ENCODE assay signal across 13 cellular contexts in the genomic region with DNA sequence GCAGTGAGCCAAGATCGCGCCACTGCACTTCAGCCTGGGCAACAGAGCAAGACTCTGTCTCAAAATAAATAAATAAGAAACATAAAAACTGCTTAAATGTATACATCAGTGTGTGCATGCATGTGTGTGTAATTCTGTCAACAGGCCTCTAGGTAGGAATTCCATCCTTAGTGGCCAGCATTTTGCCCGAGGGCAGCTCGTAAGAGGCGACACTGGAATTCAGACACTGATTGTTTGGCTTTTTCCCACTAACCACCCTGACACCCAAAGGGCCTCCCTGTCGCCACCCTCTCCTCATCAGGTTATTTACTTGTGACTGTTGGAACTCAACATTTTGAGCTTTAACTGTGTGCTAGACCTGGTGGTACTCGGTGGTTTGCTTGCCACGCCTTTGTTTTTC.
DNase-seq lines count a peak whose midpoint lies in the region; ATAC-seq and TF ChIP-seq lines count a peak whose summit lies in the region.
"Had no signal": no experiment of that assay in that cellular context is flagged by ENCODE, and none has a peak within 500 bp of the region (broad histone marks: within the 10 kb centered on the region; RNA-seq: fewer than 3 reads in every experiment).

No MANE protein-coding gene starts in this region.

- H3F3A ChIP-seq in PC-9 (ENCODE audit: insufficient read depth, low read depth), result no peaks in the 10 kb centered on the region

- H3K4me1 Mint-ChIP-seq in CD14-positive monocyte, result peaks cover 18% of the 10 kb centered on the region
- H3K4me1 Mint-ChIP-seq in activated naive CD8-positive, alpha-beta T cell treated with anti-CD3 and anti-CD28 coated beads for 36 hours, result no peaks in the 10 kb centered on the region

- POLR2A ChIA-PET in PC-9 (lab: Charles Lee; ENCODE audit: unreplicated experiment), result interaction anchor here (0.6 kb wide), 1 partner anchor 18 kb away, joined by 5 read pairs; no protein-coding TSS in a partner anchor

- H3K9me2 ChIP-seq in PC-9 (ENCODE audit: insufficient read depth), result no peaks in the 10 kb centered on the region

- no peak overlapping the region for H2AFZ ChIP-seq in PC-9

- H3K9me3 Mint-ChIP-seq in CD14-positive monocyte, result peaks cover 0 to 2% (median 0%) of the 10 kb centered on the region in 7 donors
- H3K9me3 Mint-ChIP-seq in activated naive CD8-positive, alpha-beta T cell treated with anti-CD3 and anti-CD28 coated beads for 36 hours, result no peaks in the 10 kb centered on the region
- H3K9me3 Mint-ChIP-seq: CD4-positive, alpha-beta T cell; HFFc6 had no signal

- TF ChIP-seq CTCF in CD14-positive monocyte (IDR thresholded peaks at IDR 0.05) (no peak), PC-9 (conservative IDR thresholded peaks at IDR 0.05) (no peak), neutrophil (IDR thresholded peaks at IDR 0.05) (no peak)

- H3K27me3 ChIP-seq in PC-9 (ENCODE audit: insufficient read depth, low read depth) (no peaks in the 10 kb centered on the region), neutrophil (no peaks in the 10 kb centered on the region)

- no peak overlapping the region for H3K27ac ChIP-seq in PC-9
- H3K27ac ChIP-seq in neutrophil, result peak overlapping the region; percentile 93
- H3K27ac ChIP-seq: 22Rv1, HL-60 had no signal

- no peaks in the 10 kb centered on the region for H3K27me3 Mint-ChIP-seq in CD14-positive monocyte (ENCODE audit: low read depth in 3 of 3)
- H3K27me3 Mint-ChIP-seq in activated naive CD8-positive, alpha-beta T cell treated with anti-CD3 and anti-CD28 coated beads for 36 hours, result no peaks in the 10 kb centered on the region
- H3K27me3 Mint-ChIP-seq: CD4-positive, alpha-beta T cell had no signal

- CTCF ChIA-PET in PC-9 (lab: Charles Lee), result no interaction called here

- peaks cover 45 to 61% of the 10 kb centered on the region in 2 donors for H3K36me3 Mint-ChIP-seq in CD14-positive monocyte
- peaks cover 3% of the 10 kb centered on the region for H3K36me3 Mint-ChIP-seq in activated naive CD8-positive, alpha-beta T cell treated with anti-CD3 and anti-CD28 coated beads for 36 hours

- H4K20me1 ChIP-seq in PC-9 (ENCODE audit: insufficient read depth), result no peaks in the 10 kb centered on the region

- no peaks in the 10 kb centered on the region for H3K36me3 ChIP-seq in PC-9 (ENCODE audit: low read depth)
- H3K36me3 ChIP-seq in neutrophil, result peaks cover 23% of the 10 kb centered on the region

- H3K4me3 Mint-ChIP-seq in CD14-positive monocyte, result no peak overlapping the region
- no peak overlapping the region for H3K4me3 Mint-ChIP-seq in activated naive CD8-positive, alpha-beta T cell treated with anti-CD3 and anti-CD28 coated beads for 36 hours
- H3K4me3 Mint-ChIP-seq: CD4-positive, alpha-beta T cell; HFFc6 had no signal

- H3K9me3 ChIP-seq in PC-9 (ENCODE audit: insufficient read depth, low read depth) (no peaks in the 10 kb centered on the region), neutrophil (no peaks in the 10 kb centered on the region)

- H3K4me1 ChIP-seq in PC-9 (replicated peaks; ENCODE audit: insufficient read depth) (no peaks in the 10 kb centered on the region), neutrophil (ENCODE audit: control insufficient read depth in 1 of 2, insufficient read depth in 1 of 2, low read depth in 1 of 2, low read length in 1 of 2) (peaks cover 48 to 52% of the 10 kb centered on the region in 2 experiments)

- no peak for ATAC-seq in GM21529 (IDR thresholded peaks at IDR 0.05; ENCODE audit: unreplicated experiment)

- peak overlapping the region in 4 of 7 donors; percentile 7 to 46 (median 24) for H3K27ac Mint-ChIP-seq in CD14-positive monocyte
- no peak overlapping the region for H3K27ac Mint-ChIP-seq in activated naive CD8-positive, alpha-beta T cell treated with anti-CD3 and anti-CD28 coated beads for 36 hours
- H3K27ac Mint-ChIP-seq: CD4-positive, alpha-beta T cell; HFFc6 had no signal

- H3K4me3 ChIP-seq in PC-9 (no peak overlapping the region), neutrophil (ENCODE audit: low read depth in 1 of 2, low read length in 1 of 2) (no peak overlapping the region)

- no peak for DNase-seq in CD14-positive monocyte (ENCODE audit: low spot score)
- peak; percentile 67 for DNase-seq in ELF-1 (ENCODE audit: low read depth, low spot score)
- DNase-seq in PC-9, result peak; percentile 5 to 35
- no peak for DNase-seq in activated naive CD8-positive, alpha-beta T cell treated with anti-CD3 and anti-CD28 coated beads for 36 hours
- no peak for DNase-seq in GOT3 (lab: John Stamatoyannopoulos, UW)
- DNase-seq: CD4-positive, alpha-beta T cell; DMS79; HCEC 1CT; HFFc6 had no signal

- BruUV-seq in PC-9 (replicated peaks; lab: Mats Ljungman, UMichigan), result no TSS peak

- no peak overlapping the region for H3K4me2 ChIP-seq in PC-9

- intact Hi-C loops in CD14-positive monocyte (cut with micrococcal nuclease), result no loop called here
- intact Hi-C loops in PC-9 (cut with micrococcal nuclease; ENCODE audit: unreplicated experiment), result no loop called here

- H3K79me2 ChIP-seq in PC-9 (ENCODE audit: low read depth), result no peaks in the 10 kb centered on the region

Comparison
In these comparisons a context has a peak if more than half of its experiments do, and no peak if none do; other contexts are left out.
1. DNase-seq: peak in ELF-1 (single experiment) and PC-9 (2 of 2); none in CD14-positive monocyte (single experiment), activated naive CD8-positive, alpha-beta T cell treated with anti-CD3 and anti-CD28 coated beads for 36 hours (single experiment) and GOT3 (single experiment).